6 cellular contexts compared by ENCODE assay signal in genomic region chr1:23010025-23010424, GRCh38. TPM values are rescaled to one million over a fixed set of nuclear protein-coding genes. Genes with fewer than 3 reads are reported as not detected.
"Had no signal": no experiment of that assay in that cellular context is flagged by ENCODE, and none has a peak within 500 bp of the region (broad histone marks: within the 10 kb centered on the region; RNA-seq: fewer than 3 reads in every experiment).

No MANE protein-coding gene starts in this region.

RNA-seq across cellular contexts. Expression of gene TEX46, which starts 5.6 kb away (rescaled TPM):
- total RNA-seq: activated CD4-positive, alpha-beta memory T cell treated with anti-CD3 and anti-CD28 coated beads, Interleukin-2, amount 10 ng/mL, durations not matched to agents 7 days and 5 days; activated CD8-positive, alpha-beta memory T cell treated with anti-CD3 and anti-CD28 coated beads, Interleukin-2, amount 10 ng/mL, durations not matched to agents 7 days and 5 days; cerebellum; Right ventricle myocardium inferior had no signal

RNA-seq across cellular contexts. Expression of gene LACTBL1, which starts 37.4 kb away (rescaled TPM):
- total RNA-seq: activated CD4-positive, alpha-beta memory T cell treated with anti-CD3 and anti-CD28 coated beads, Interleukin-2, amount 10 ng/mL, durations not matched to agents 7 days and 5 days; activated CD8-positive, alpha-beta memory T cell treated with anti-CD3 and anti-CD28 coated beads, Interleukin-2, amount 10 ng/mL, durations not matched to agents 7 days and 5 days; cerebellum; OCI-LY7; Right ventricle myocardium inferior; RPMI7951 had no signal
